ENCODE assay signal across 10 cellular contexts in the genomic region with DNA sequence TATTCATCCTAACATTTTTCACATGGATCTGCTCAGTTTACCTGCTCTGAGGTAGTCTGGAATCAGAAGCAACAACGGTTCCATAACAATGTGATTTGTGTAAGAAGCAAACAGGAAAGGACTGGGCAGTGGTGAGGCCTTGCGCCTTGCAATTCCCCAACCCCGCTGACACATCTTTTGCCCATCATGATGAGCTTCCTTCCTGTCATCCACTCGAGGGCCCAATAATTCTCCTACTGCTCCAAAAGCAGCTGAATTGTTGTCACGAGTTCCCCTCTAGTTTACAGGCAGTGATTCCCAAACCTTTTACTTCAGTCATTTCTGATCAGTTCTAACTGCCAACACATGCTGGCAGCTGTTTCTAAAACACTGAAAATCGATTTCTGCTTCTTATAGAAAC. TPM values are rescaled to one million over a fixed set of nuclear protein-coding genes. Genes with fewer than 3 reads are reported as not detected.
A peak's percentile ranks its signal among the peaks of the same experiment; 100 is the strongest.
DNase-seq lines count a peak whose midpoint lies in the region; ATAC-seq, FAIRE-seq and TF ChIP-seq lines count a peak whose summit lies in the region.
"Had no signal": no experiment of that assay in that cellular context is flagged by ENCODE, and none has a peak within 500 bp of the region (broad histone marks: within the 10 kb centered on the region; RNA-seq: fewer than 3 reads in every experiment).

No MANE protein-coding gene starts in this region.

- TF ChIP-seq EP300 in GM12878 (IDR thresholded peaks at IDR 0.05; ENCODE audit: borderline replicate concordance in 1 of 2, control insufficient read depth in 1 of 2, low read depth in 2 of 2, low read length in 2 of 2), result no peak

- RAD21 ChIA-PET in GM12878 (lab: Charles Lee; ENCODE audit: unreplicated experiment), result interaction anchor here (1.0 to 9.7 kb wide), 6 partner anchors 8 to 211 kb away, joined by 3 to 77 read pairs (median 4); no protein-coding TSS in a partner anchor

- TF ChIP-seq POLR2A in GM12878 (IDR thresholded peaks at IDR 0.05; ENCODE audit: low read depth, low read length), result no peak
- TF ChIP-seq POLR2A in GM12891 (IDR thresholded peaks at IDR 0.05; ENCODE audit: low read depth, low read length), result no peak

- ATAC-seq in GM18502 (IDR thresholded peaks at IDR 0.05; ENCODE audit: poor library complexity, unreplicated experiment) (peak; percentile 41), HG02610 (IDR thresholded peaks at IDR 0.05; ENCODE audit: unreplicated experiment) (peak; percentile 42), GM12878 (peak; percentile 54), HG02884 (IDR thresholded peaks at IDR 0.05; ENCODE audit: unreplicated experiment) (no peak)

- no peak for TF ChIP-seq RAD21 in GM12878 (IDR thresholded peaks at IDR 0.05; ENCODE audit: insufficient read depth, low read depth, low read length)

- H3K27me3 ChIP-seq in GM12878 (replicated peaks in 1 of 2; ENCODE audit: control insufficient read depth in 2 of 2, insufficient read depth in 2 of 2, low read length in 1 of 2), result no peaks in the 10 kb centered on the region
- no peaks in the 10 kb centered on the region for H3K27me3 ChIP-seq in parathyroid adenoma (ENCODE audit: control insufficient read depth, insufficient read depth, low read length)

- peak overlapping the region; percentile 50 for H3K9ac ChIP-seq in GM12878 (ENCODE audit: control insufficient read depth, insufficient read depth, low read length)
- H3K9ac ChIP-seq in parathyroid adenoma, result no peak overlapping the region

- H3K4me1 ChIP-seq in GM12878 (ENCODE audit: control insufficient read depth, insufficient read depth, low read length), result peaks cover 38% of the 10 kb centered on the region
- H3K4me1 ChIP-seq in parathyroid adenoma, result no peaks in the 10 kb centered on the region

- POLR2A ChIA-PET in GM12878 (lab: Charles Lee), result no interaction called here

- SMC1A ChIA-PET in GM12878 (lab: Charles Lee; ENCODE audit: uncharacterized antibody, unreplicated experiment), result interaction anchor here (0.6 to 4.2 kb wide), 10 partner anchors 19 to 211 kb away, joined by 3 to 19 read pairs (median 3); no protein-coding TSS in a partner anchor

- peaks cover 3 to 10% of the 10 kb centered on the region in 2 experiments; a peak in 3 of 4 replicates for H3K36me3 ChIP-seq in GM12878 (ENCODE audit: control insufficient read depth in 2 of 2, insufficient read depth in 2 of 2, low read length in 1 of 2)
- no peaks in the 10 kb centered on the region for H3K36me3 ChIP-seq in parathyroid adenoma (ENCODE audit: control insufficient read depth, insufficient read depth, low read length)

- H4K20me1 ChIP-seq in GM12878 (ENCODE audit: control insufficient read depth, insufficient read depth), result no peaks in the 10 kb centered on the region

- FAIRE-seq in GM12878 (lab: Jason Lieb, UNC), result no peak
- FAIRE-seq in GM12891 (lab: Jason Lieb, UNC), result no peak

- TF ChIP-seq CTCF in GM12878 (IDR thresholded peaks at IDR 0.05 in 2 of 3, conservative IDR thresholded peaks at IDR 0.05 in 1 of 3; ENCODE audit: control insufficient read depth in 2 of 3, extremely low read depth in 1 of 3, insufficient read depth in 1 of 3, low read depth in 3 of 3, low read length in 3 of 3) (no peak), parathyroid adenoma (IDR thresholded peaks at IDR 0.05) (no peak)

- intact Hi-C loops in GM12878 (cut with micrococcal nuclease; ENCODE audit: unreplicated experiment), result no loop called here

- H3K4me3 ChIP-seq in GM12878 (peak overlapping the region; percentile 56), parathyroid adenoma (ENCODE audit: low read depth, low read length) (no peak overlapping the region)

- peak overlapping the region; percentile 85 for H3K4me2 ChIP-seq in GM12878 (ENCODE audit: control insufficient read depth, insufficient read depth)
- no peak overlapping the region for H3K4me2 ChIP-seq in parathyroid adenoma (ENCODE audit: low read length)

- no TSS peak for BruUV-seq in GM12878 (replicated peaks; lab: Mats Ljungman, UMichigan)

- 1% methylated on average over 6 of the region's 6 CpGs for WGBS in GM12878 (ENCODE audit: insufficient coverage, insufficient replicate concordance, low lambda C conversion rate, missing lambda C conversion rate)

- peaks cover 78% of the 10 kb centered on the region for H3K79me2 ChIP-seq in GM12878 (ENCODE audit: control insufficient read depth, insufficient read depth, low read length)
- peaks cover 14% of the 10 kb centered on the region for H3K79me2 ChIP-seq in parathyroid adenoma

- DNase-seq in GM12878 (ENCODE audit: low read depth, low spot score), result no peak
- no peak for DNase-seq in activated naive CD4-positive, alpha-beta T cell treated with Interleukin-2 at 50 U/mL for 16 hours
- no peak for DNase-seq in GM12891 (ENCODE audit: insufficient read length, low spot score)
- DNase-seq in NCI-H1436 (lab: John Stamatoyannopoulos, UW), result no peak
- DNase-seq: activated naive CD8-positive, alpha-beta T cell treated with anti-CD3 and anti-CD28 coated beads, Interleukin-2, amount 10 ng/mL, durations not matched to agents 7 days and 5 days; IMR-90 had no signal

- H3K27ac ChIP-seq in GM12878 (ENCODE audit: control insufficient read depth, insufficient read depth) (peak overlapping the region; percentile 73), parathyroid adenoma (peak overlapping the region; percentile 7)

- in situ Hi-C loops in GM12878 (cut with MboI), result no loop called here

- CTCF ChIA-PET in GM12878 (lab: Yijun Ruan, JAX), result interaction anchor here (0.8 to 11.0 kb wide), 7 partner anchors 9 to 210 kb away, joined by 3 to 263 read pairs (median 4); no protein-coding TSS in a partner anchor

- H3K9me3 ChIP-seq in GM12878 (replicated peaks; ENCODE audit: control insufficient read depth, insufficient read depth, low read length) (peaks cover 12% of the 10 kb centered on the region), parathyroid adenoma (ENCODE audit: control insufficient read depth, low read length) (no peaks in the 10 kb centered on the region)

- peak overlapping the region; percentile 59 for H2AFZ ChIP-seq in GM12878 (ENCODE audit: control insufficient read depth, low read depth, low read length)
- no peak overlapping the region for H2AFZ ChIP-seq in parathyroid adenoma

TF ChIP-seq in GM12878, 131 proteins besides CTCF, POLR2A, EP300 and RAD21 (continues in another document):
- TF ChIP-seq, protein P1, sequence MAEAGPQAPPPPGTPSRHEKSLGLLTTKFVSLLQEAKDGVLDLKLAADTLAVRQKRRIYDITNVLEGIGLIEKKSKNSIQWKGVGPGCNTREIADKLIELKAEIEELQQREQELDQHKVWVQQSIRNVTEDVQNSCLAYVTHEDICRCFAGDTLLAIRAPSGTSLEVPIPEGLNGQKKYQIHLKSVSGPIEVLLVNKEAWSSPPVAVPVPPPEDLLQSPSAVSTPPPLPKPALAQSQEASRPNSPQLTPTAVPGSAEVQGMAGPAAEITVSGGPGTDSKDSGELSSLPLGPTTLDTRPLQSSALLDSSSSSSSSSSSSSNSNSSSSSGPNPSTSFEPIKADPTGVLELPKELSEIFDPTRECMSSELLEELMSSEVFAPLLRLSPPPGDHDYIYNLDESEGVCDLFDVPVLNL (IDR thresholded peaks at IDR 0.05; ENCODE audit: low read depth, low read length), result no peak

TF ChIP-seq in GM12891, 5 proteins besides CTCF, POLR2A, EP300 and RAD21:
- no peak for TF ChIP-seq PAX5 (IDR thresholded peaks at IDR 0.05; ENCODE audit: insufficient read depth, low read length, severe bottlenecking)
- no peak for TF ChIP-seq POU2F2 (IDR thresholded peaks at IDR 0.05; ENCODE audit: low read depth, low read length)
- TF ChIP-seq POLR2AphosphoS5 (IDR thresholded peaks at IDR 0.05; ENCODE audit: low read depth, low read length), result no peak
- TF ChIP-seq TAF1 (IDR thresholded peaks at IDR 0.05; ENCODE audit: low read depth, low read length), result no peak
- no peak for TF ChIP-seq SPI1 (IDR thresholded peaks at IDR 0.05; ENCODE audit: low read depth, low read length)

RNA-seq across cellular contexts. Expression of a gene that starts 22.9 kb away (rescaled TPM):
- total RNA-seq in GM12878 (2013; cell fraction: nucleolus; rRNA removed), result 94.1 and 97.1 TPM in 2 replicates
- total RNA-seq in GM12878 (2014; rRNA removed), result 28.8 and 33.4 TPM in 2 replicates
- 44.2 and 50.1 TPM in 2 replicates for total RNA-seq in GM12878 (2014; rRNA removed; fragmentation: Illumina TruSeq; extraction: Trizol)
- total RNA-seq in GM12878 (2021), result 57.9 and 60.8 TPM in 2 replicates
- 17.1 TPM for polyA plus RNA-seq in GM12878 (2011; ENCODE audit: low read depth)
- polyA plus RNA-seq in GM12878 (2011; rRNA removed), result 75.5 and 95.5 TPM in 2 replicates
- polyA plus RNA-seq in GM12878 (2011; cell fraction: cytosol; rRNA removed), result 23.5 and 24.8 TPM in 2 replicates
- polyA plus RNA-seq in GM12878 (2011; cell fraction: nucleus; rRNA removed), result 41.1 and 47.0 TPM in 2 replicates
- 23.6 and 39.4 TPM in 2 replicates for polyA plus RNA-seq in GM12878 (2012)
- 66.1 and 70.2 TPM in 2 replicates for polyA plus RNA-seq in GM12878 (2014; fragmentation: Illumina TruSeq; extraction: Trizol)
- 10 to 100 TPM; 26.5 to 30.7 TPM for polyA plus RNA-seq in GM12878 (2014; fragmentation: Nextera tagmentation; extraction: Ambion mirVana)
- polyA plus RNA-seq in GM12878 (2014; rRNA removed), result 38.6 and 40.0 TPM in 2 replicates
- 10 to 100 TPM; 52.5 to 58.1 TPM for polyA plus RNA-seq in GM12878 (2016; fragmentation: Nextera tagmentation; extraction: Ambion mirVana)
- polyA minus RNA-seq in GM12878 (2011; rRNA and poly(A)+ RNA removed), result 33.6 and 41.0 TPM in 2 replicates
- 24.6 and 27.8 TPM in 2 replicates for polyA minus RNA-seq in GM12878 (2011; cell fraction: cytosol; rRNA and poly(A)+ RNA removed)
- polyA minus RNA-seq in GM12878 (2011; cell fraction: nucleus; rRNA and poly(A)+ RNA removed), result 60.2 and 102 TPM in 2 replicates
- 27.0 TPM for polyA plus RNA-seq in GM12891 (2012; ENCODE audit: low read depth, missing spikeins)

RNA-seq across cellular contexts. Expression of a gene that starts 48.1 kb away (rescaled TPM):
- total RNA-seq in GM12878 (2013; cell fraction: nucleolus; rRNA removed), result not detected in 2 replicates
- total RNA-seq in GM12878 (2014; rRNA removed) (not detected in 2 replicates), GM12878 (2014; rRNA removed; fragmentation: Illumina TruSeq; extraction: Trizol) (not detected in 2 replicates), GM12878 (2021) (not detected in 2 replicates)
- polyA plus RNA-seq in GM12878 (2011; ENCODE audit: low read depth), result not detected
- polyA plus RNA-seq in GM12878 (2011; rRNA removed) (not detected in 2 replicates), GM12878 (2014; fragmentation: Illumina TruSeq; extraction: Trizol) (not detected in 2 replicates), GM12878 (2014; fragmentation: Nextera tagmentation; extraction: Ambion mirVana) (not detected), GM12878 (2014; rRNA removed) (not detected in 2 replicates), GM12878 (2016; fragmentation: Nextera tagmentation; extraction: Ambion mirVana) (not detected)
- polyA plus RNA-seq in GM12878 (2011; cell fraction: cytosol; rRNA removed), result not detected in 2 replicates
- not detected in 2 replicates for polyA plus RNA-seq in GM12878 (2011; cell fraction: nucleus; rRNA removed)
- polyA plus RNA-seq in GM12878 (2012), result not detected in 2 replicates
- polyA minus RNA-seq in GM12878 (2011; rRNA and poly(A)+ RNA removed), result not detected in 2 replicates
- polyA minus RNA-seq in GM12878 (2011; cell fraction: cytosol; rRNA and poly(A)+ RNA removed), result not detected in 2 replicates
- not detected in 2 replicates for polyA minus RNA-seq in GM12878 (2011; cell fraction: nucleus; rRNA and poly(A)+ RNA removed)
- polyA plus RNA-seq in GM12891 (2012; ENCODE audit: low read depth, missing spikeins), result not detected
- total RNA-seq: activated naive CD8-positive, alpha-beta T cell treated with anti-CD3 and anti-CD28 coated beads, Interleukin-2, amount 10 ng/mL, durations not matched to agents 7 days and 5 days; IMR-90 had no signal
- polyA plus RNA-seq: IMR-90 had no signal
